ENCODE assay signal across 26 cellular contexts in genomic region chr14:22856428-22856827, GRCh38. TPM values are rescaled to one million over a fixed set of nuclear protein-coding genes. Genes with fewer than 3 reads are reported as not detected.
A peak's percentile ranks its signal among the peaks of the same experiment; 100 is the strongest.
DNase-seq lines count a peak whose midpoint lies in the region; ATAC-seq, FAIRE-seq and TF ChIP-seq lines count a peak whose summit lies in the region.
"Had no signal": no experiment of that assay in that cellular context is flagged by ENCODE, and none has a peak within 500 bp of the region (broad histone marks: within the 10 kb centered on the region; RNA-seq: fewer than 3 reads in every experiment).

No MANE protein-coding gene starts in this region.

- POLR2A ChIA-PET in CD4-positive, alpha-beta T cell (lab: Charles Lee) = interaction anchor here (1.1 to 4.3 kb wide), 3 partner anchors 15 to 286 kb away, joined by 3 to 23 read pairs (median 12); partner anchors contain the start of gene LRP10
- POLR2A ChIA-PET in HepG2 (lab: Yijun Ruan, JAX) = interaction anchor here (2.5 kb wide), 1 partner anchor 26 kb away, joined by 11 read pairs; the partner anchor contains the start of gene MRPL52

- no peak overlapping the region for H3K9ac ChIP-seq in HepG2 (ENCODE audit: insufficient read depth, low read depth, low read length)
- H3K9ac ChIP-seq: BLaER1 had no signal

- no peak for DNase-seq in CD4-positive, alpha-beta T cell
- DNase-seq in HepG2 (ENCODE audit: low spot score) (no peak), psoas muscle (no peak)
- DNase-seq: 8988T; ACHN; BE2C; C1 segment of cervical spinal cord; CD8-positive, alpha-beta memory T cell; COR-L47; DMS 273 treated with DMSO at 0.1 percent for 48 hours; DMS153; DMS53; DMS79; DND-41; EL; GDM1 had no signal

- H3K4me1 ChIP-seq in HepG2 (ENCODE audit: insufficient read depth, low read length) (peaks cover 42% of the 10 kb centered on the region), psoas muscle (peaks cover 15% of the 10 kb centered on the region)
- H3K4me1 ChIP-seq: BE2C had no signal

- H3K4me3 Mint-ChIP-seq in CD4-positive, alpha-beta T cell = peak overlapping the region; percentile 50
- H3K4me3 Mint-ChIP-seq: CD14-positive monocyte; CD4-positive, alpha-beta memory T cell had no signal

- H3K4me1 Mint-ChIP-seq in CD4-positive, alpha-beta T cell (ENCODE audit: low read depth) = peaks cover 36% of the 10 kb centered on the region

- CTCF ChIA-PET in CD4-positive, alpha-beta T cell (lab: Charles Lee) = interaction anchor here (1.1 to 6.7 kb wide), 2 partner anchors 33 to 34 kb away, joined by 3 to 67 read pairs; no protein-coding TSS in a partner anchor
- CTCF ChIA-PET in HepG2 (lab: Yijun Ruan, JAX; ENCODE audit: low intra/inter-chr PET ratio, low total read pairs) = no interaction called here

- no peak overlapping the region for H3K4me2 ChIP-seq in HepG2 (ENCODE audit: low read depth, low read length)
- H3K4me2 ChIP-seq: BLaER1 had no signal

- H3K27ac Mint-ChIP-seq in CD4-positive, alpha-beta T cell = no peak overlapping the region
- H3K27ac Mint-ChIP-seq: CD14-positive monocyte; CD4-positive, alpha-beta memory T cell had no signal

- H3K36me3 Mint-ChIP-seq in CD4-positive, alpha-beta T cell (ENCODE audit: low read depth) = no peaks in the 10 kb centered on the region
- H3K36me3 Mint-ChIP-seq: CD14-positive monocyte; CD4-positive, alpha-beta memory T cell; CD8-positive, alpha-beta memory T cell had no signal

- H3K36me3 ChIP-seq in HepG2 (replicated peaks in 1 of 2; ENCODE audit: control insufficient read depth in 1 of 2, insufficient read depth in 2 of 2, low read length in 2 of 2) (no peaks in the 10 kb centered on the region), psoas muscle (ENCODE audit: insufficient read depth in 1 of 2, low read depth in 1 of 2) (no peaks in the 10 kb centered on the region)
- H3K36me3 ChIP-seq: BE2C, BLaER1 had no signal

- intact Hi-C loops in CD4-positive, alpha-beta T cell (cut with DNase I, micrococcal nuclease) = loop anchor here in 1 of 2 experiments (5.0 to 10.0 kb wide), 2 partner anchors 46 to 992 kb away; no protein-coding TSS in a partner anchor
- intact Hi-C loops in HepG2 (cut with micrococcal nuclease; ENCODE audit: unreplicated experiment) (no loop called here), psoas muscle (cut with DNase I) (loop anchor here in 1 of 2 donors (10.0 kb wide), 1 partner anchor 202 kb away; no protein-coding TSS in a partner anchor)

- peaks cover 5% of the 10 kb centered on the region for H3K27me3 Mint-ChIP-seq in CD4-positive, alpha-beta T cell

- no peak for TF ChIP-seq RAD21 in HepG2 (CRISPR knock-in tag; IDR thresholded peaks at IDR 0.05)

- no peak overlapping the region for H3K27ac ChIP-seq in CD4-positive, alpha-beta T cell (ENCODE audit: low read depth, low read length)
- H3K27ac ChIP-seq in HepG2 (ENCODE audit: extremely low read length, insufficient read depth, low read length) (no peak overlapping the region), psoas muscle (no peak overlapping the region)
- H3K27ac ChIP-seq: BLaER1 had no signal

- TF ChIP-seq EP300 in HepG2 (IDR thresholded peaks at IDR 0.05; ENCODE audit: low read depth in 2 of 2, low read length in 2 of 2) (no peak), HepG2 (CRISPR knock-in tag; IDR thresholded peaks at IDR 0.05; ENCODE audit: borderline replicate concordance) (no peak)

- no peak for TF ChIP-seq CTCF in CD4-positive, alpha-beta T cell (IDR thresholded peaks at IDR 0.05)
- TF ChIP-seq CTCF in HepG2 (CRISPR knock-in tag; IDR thresholded peaks at IDR 0.05) (no peak), psoas muscle (IDR thresholded peaks at IDR 0.05) (no peak)

- H3K4me3 ChIP-seq in HepG2 (replicated peaks in 1 of 3; ENCODE audit: insufficient read depth in 1 of 3, low read depth in 2 of 3, low read length in 3 of 3) = no peak overlapping the region
- H3K4me3 ChIP-seq in psoas muscle = no peak overlapping the region
- H3K4me3 ChIP-seq: BLaER1, GM12878 had no signal

- H3K79me2 ChIP-seq in HepG2 (ENCODE audit: insufficient read depth, low read length) = no peaks in the 10 kb centered on the region

- ATAC-seq in CD4-positive, alpha-beta T cell (ENCODE audit: poor library complexity) = no peak
- ATAC-seq in HepG2 (no peak), psoas muscle (no peak), HG02938 (IDR thresholded peaks at IDR 0.05; ENCODE audit: unreplicated experiment) (no peak)
- ATAC-seq: GM12878 had no signal

- no peaks in the 10 kb centered on the region for H3K9me3 ChIP-seq in CD4-positive, alpha-beta T cell (ENCODE audit: control insufficient read depth, low read length)
- H3K9me3 ChIP-seq in HepG2 (ENCODE audit: low read length) = no peaks in the 10 kb centered on the region
- no peaks in the 10 kb centered on the region for H3K9me3 ChIP-seq in psoas muscle
- H3K9me3 ChIP-seq: BE2C had no signal

- 79% methylated on average over 5 of the region's 5 CpGs for WGBS in HepG2 (ENCODE audit: low lambda C conversion rate)
- WGBS in psoas muscle, 3 donors = 92 to 96% (median 95%) methylated on average over 5 of the region's 5 CpGs

- TF ChIP-seq POLR2A in HepG2 (IDR thresholded peaks at IDR 0.05; ENCODE audit: insufficient read depth in 1 of 2, low read depth in 2 of 2, low read length in 2 of 2) = no peak

- H3K27me3 ChIP-seq in CD4-positive, alpha-beta T cell (ENCODE audit: control insufficient read depth, insufficient read depth, low read length) = no peaks in the 10 kb centered on the region
- peaks cover under 1 to 4% of the 10 kb centered on the region in 2 experiments; a peak in 2 of 5 replicates for H3K27me3 ChIP-seq in HepG2 (ENCODE audit: control insufficient read depth in 1 of 2, insufficient read depth in 2 of 2, low read length in 2 of 2)
- H3K27me3 ChIP-seq in psoas muscle (ENCODE audit: insufficient read depth in 3 of 3, low read length in 2 of 3) = no peaks in the 10 kb centered on the region
- H3K27me3 ChIP-seq: BE2C, BLaER1 had no signal

- H4K20me1 ChIP-seq in HepG2 (ENCODE audit: insufficient read depth, low read length) = no peaks in the 10 kb centered on the region
- H4K20me1 ChIP-seq: BLaER1 had no signal

- no peak for FAIRE-seq in HepG2 (lab: Jason Lieb, UNC)
- FAIRE-seq: A204.1, GM12878, GM12892, GM18507 had no signal

- in situ Hi-C loops in HepG2 (cut with HindIII; ENCODE audit: extremely low pct_ligation_motif_present, low pct_unique_long_range_greater_than_20kb) = loop anchor here (10.0 kb wide), 1 partner anchor 82 kb away; no protein-coding TSS in a partner anchor

- H3K9me3 Mint-ChIP-seq in CD4-positive, alpha-beta T cell = no peaks in the 10 kb centered on the region
- H3K9me3 Mint-ChIP-seq: CD8-positive, alpha-beta memory T cell had no signal

- H2AFZ ChIP-seq in HepG2 (ENCODE audit: low read length) = no peak overlapping the region

- no TSS peak for BruUV-seq in HepG2 (replicated peaks; lab: Mats Ljungman, UMichigan)

RNA-seq across cellular contexts. Expression of gene LRP10, which starts 15.1 kb away (rescaled TPM):
- 10 to 100 TPM; 52.4 to 54.6 TPM for total RNA-seq in CD4-positive, alpha-beta T cell
- total RNA-seq in HepG2 (2016; rRNA removed; fragmentation: Illumina TruSeq; extraction: Trizol) = 8.6 and 16.9 TPM in 2 replicates
- 4.6 and 5.4 TPM in 2 replicates for total RNA-seq in HepG2 (2016; cell fraction: cytosol; rRNA removed; fragmentation: Illumina TruSeq; extraction: Trizol; ENCODE audit: low read depth)
- 8.2 and 17.2 TPM in 2 replicates for total RNA-seq in HepG2 (2016; cell fraction: insoluble cytoplasmic fraction; rRNA removed; fragmentation: Illumina TruSeq; extraction: Trizol)
- 13.8 and 15.6 TPM in 2 replicates for total RNA-seq in HepG2 (2016; cell fraction: membrane; rRNA removed; fragmentation: Illumina TruSeq; extraction: Trizol)
- total RNA-seq in HepG2 (2016; cell fraction: nucleus; rRNA removed; fragmentation: Illumina TruSeq; extraction: Trizol) = 15.9 and 21.6 TPM in 2 replicates
- polyA plus RNA-seq in HepG2 (2011; rRNA removed) = 45.2 and 80.6 TPM in 2 replicates
- polyA plus RNA-seq in HepG2 (2011; cell fraction: cytosol; rRNA removed) = 49.4 and 54.8 TPM in 2 replicates
- 70.7 and 85.9 TPM in 2 replicates for polyA plus RNA-seq in HepG2 (2011; cell fraction: nucleus; rRNA removed)
- polyA plus RNA-seq in HepG2 (2012) = 45.8 and 84.6 TPM in 2 replicates
- 6.5 and 7.4 TPM in 2 replicates for polyA plus RNA-seq in HepG2 (2016; cell fraction: cytosol; fragmentation: Illumina TruSeq; extraction: Trizol; ENCODE audit: low read depth)
- 8.2 and 10.9 TPM in 2 replicates for polyA plus RNA-seq in HepG2 (2016; cell fraction: insoluble cytoplasmic fraction; fragmentation: Illumina TruSeq; extraction: Trizol; ENCODE audit: low read depth)
- polyA plus RNA-seq in HepG2 (2016; cell fraction: membrane; fragmentation: Illumina TruSeq; extraction: Trizol; ENCODE audit: low read depth) = 11.6 and 13.0 TPM in 2 replicates
- 22.9 and 23.5 TPM in 2 replicates for polyA plus RNA-seq in HepG2 (2016; cell fraction: nucleus; fragmentation: Illumina TruSeq; extraction: Trizol; ENCODE audit: insufficient read depth, low read depth)
- 73.0 and 241 TPM in 2 replicates for polyA minus RNA-seq in HepG2 (2011; rRNA and poly(A)+ RNA removed; ENCODE audit: low replicate concordance)
- polyA minus RNA-seq in HepG2 (2011; cell fraction: cytosol; rRNA and poly(A)+ RNA removed) = 55.0 and 77.3 TPM in 2 replicates
- polyA minus RNA-seq in HepG2 (2011; cell fraction: nucleus; rRNA and poly(A)+ RNA removed) = 23.4 and 37.7 TPM in 2 replicates
- total RNA-seq in psoas muscle = 10 to 100 TPM; 30.9 to 50.6 (median 40.6) TPM
- 10 to 100 TPM; 18.1 to 42.7 (median 25.1) TPM for polyA plus RNA-seq in psoas muscle

RNA-seq across cellular contexts. Expression of gene MMP14, which starts 20.0 kb away (rescaled TPM):
- 1 to 10 TPM; 2.6 to 2.9 TPM for total RNA-seq in CD4-positive, alpha-beta T cell
- 1.6 and 5.2 TPM in 2 replicates for total RNA-seq in HepG2 (2016; rRNA removed; fragmentation: Illumina TruSeq; extraction: Trizol)
- 0.20 and 0.44 TPM in 2 replicates for total RNA-seq in HepG2 (2016; cell fraction: cytosol; rRNA removed; fragmentation: Illumina TruSeq; extraction: Trizol; ENCODE audit: low read depth)
- 2.1 and 5.2 TPM in 2 replicates for total RNA-seq in HepG2 (2016; cell fraction: insoluble cytoplasmic fraction; rRNA removed; fragmentation: Illumina TruSeq; extraction: Trizol)
- 0.71 and 0.79 TPM in 2 replicates for total RNA-seq in HepG2 (2016; cell fraction: membrane; rRNA removed; fragmentation: Illumina TruSeq; extraction: Trizol)
- total RNA-seq in HepG2 (2016; cell fraction: nucleus; rRNA removed; fragmentation: Illumina TruSeq; extraction: Trizol) = 4.6 and 5.5 TPM in 2 replicates
- 9.8 and 11.3 TPM in 2 replicates for polyA plus RNA-seq in HepG2 (2011; rRNA removed)
- polyA plus RNA-seq in HepG2 (2011; cell fraction: cytosol; rRNA removed) = 5.8 and 6.5 TPM in 2 replicates
- 25.6 and 29.7 TPM in 2 replicates for polyA plus RNA-seq in HepG2 (2011; cell fraction: nucleus; rRNA removed)
- polyA plus RNA-seq in HepG2 (2012) = 4.8 and 11.1 TPM in 2 replicates
- 0.14 and 0.26 TPM in 2 replicates for polyA plus RNA-seq in HepG2 (2016; cell fraction: cytosol; fragmentation: Illumina TruSeq; extraction: Trizol; ENCODE audit: low read depth)
- polyA plus RNA-seq in HepG2 (2016; cell fraction: insoluble cytoplasmic fraction; fragmentation: Illumina TruSeq; extraction: Trizol; ENCODE audit: low read depth) = 1.7 and 2.1 TPM in 2 replicates
- polyA plus RNA-seq in HepG2 (2016; cell fraction: membrane; fragmentation: Illumina TruSeq; extraction: Trizol; ENCODE audit: low read depth) = 0.27 and 0.44 TPM in 2 replicates
- 9.4 and 10.2 TPM in 2 replicates for polyA plus RNA-seq in HepG2 (2016; cell fraction: nucleus; fragmentation: Illumina TruSeq; extraction: Trizol; ENCODE audit: insufficient read depth, low read depth)
- polyA minus RNA-seq in HepG2 (2011; rRNA and poly(A)+ RNA removed; ENCODE audit: low replicate concordance) = 1.4 and 12.3 TPM in 2 replicates
- 2.5 and 3.8 TPM in 2 replicates for polyA minus RNA-seq in HepG2 (2011; cell fraction: cytosol; rRNA and poly(A)+ RNA removed)
- 4.5 and 4.8 TPM in 2 replicates for polyA minus RNA-seq in HepG2 (2011; cell fraction: nucleus; rRNA and poly(A)+ RNA removed)
- 10 to 100 TPM in 3 of 4 donors, 1 to 10 TPM in 1; 9.6 to 18.5 (median 14.7) TPM for total RNA-seq in psoas muscle
- polyA plus RNA-seq in psoas muscle = 10 to 100 TPM in 2 of 3 donors, 1 to 10 TPM in 1; 7.6 to 15.1 (median 10.0) TPM
- polyA plus RNA-seq: CD4-positive, alpha-beta memory T cell; CD8-positive, alpha-beta memory T cell had no signal

RNA-seq across cellular contexts. Expression of gene REM2, which starts 26.6 kb away (rescaled TPM):
- total RNA-seq in CD4-positive, alpha-beta T cell = 1 to 10 TPM; 9.2 to 9.4 TPM
- total RNA-seq in HepG2 (2016; rRNA removed; fragmentation: Illumina TruSeq; extraction: Trizol) (not detected in 2 replicates), psoas muscle (under 1 TPM in 2 of 4 donors, not detected in 2; 0.21 to 0.34 TPM)
- total RNA-seq in HepG2 (2016; cell fraction: cytosol; rRNA removed; fragmentation: Illumina TruSeq; extraction: Trizol; ENCODE audit: low read depth) = not detected in 2 replicates
- total RNA-seq in HepG2 (2016; cell fraction: insoluble cytoplasmic fraction; rRNA removed; fragmentation: Illumina TruSeq; extraction: Trizol) = not detected in 2 replicates
- not detected in 2 replicates for total RNA-seq in HepG2 (2016; cell fraction: membrane; rRNA removed; fragmentation: Illumina TruSeq; extraction: Trizol)
- total RNA-seq in HepG2 (2016; cell fraction: nucleus; rRNA removed; fragmentation: Illumina TruSeq; extraction: Trizol) = not detected in 2 replicates
- polyA plus RNA-seq in HepG2 (2011; rRNA removed) (0.20 and 0.31 TPM in 2 replicates), psoas muscle (under 1 TPM; 0.05 to 0.18 (median 0.10) TPM)
- 0.04 and 0.05 TPM in 2 replicates for polyA plus RNA-seq in HepG2 (2011; cell fraction: cytosol; rRNA removed)
- 1.1 and 1.9 TPM in 2 replicates for polyA plus RNA-seq in HepG2 (2011; cell fraction: nucleus; rRNA removed)
- polyA plus RNA-seq in HepG2 (2012) = 0.21 and 0.67 TPM in 2 replicates
- polyA plus RNA-seq in HepG2 (2016; cell fraction: cytosol; fragmentation: Illumina TruSeq; extraction: Trizol; ENCODE audit: low read depth) = not detected in 2 replicates
- not detected in 2 replicates for polyA plus RNA-seq in HepG2 (2016; cell fraction: insoluble cytoplasmic fraction; fragmentation: Illumina TruSeq; extraction: Trizol; ENCODE audit: low read depth)
- not detected in 2 replicates for polyA plus RNA-seq in HepG2 (2016; cell fraction: membrane; fragmentation: Illumina TruSeq; extraction: Trizol; ENCODE audit: low read depth)
- not detected in 2 replicates for polyA plus RNA-seq in HepG2 (2016; cell fraction: nucleus; fragmentation: Illumina TruSeq; extraction: Trizol; ENCODE audit: insufficient read depth, low read depth)
- 0.26 and 0.30 TPM in 2 replicates for polyA minus RNA-seq in HepG2 (2011; rRNA and poly(A)+ RNA removed; ENCODE audit: low replicate concordance)
- polyA minus RNA-seq in HepG2 (2011; cell fraction: cytosol; rRNA and poly(A)+ RNA removed) = not detected in 2 replicates
- polyA minus RNA-seq in HepG2 (2011; cell fraction: nucleus; rRNA and poly(A)+ RNA removed) = 0.25 and 0.90 TPM in 2 replicates
- total RNA-seq: A673, G401 had no signal
- polyA plus RNA-seq: CD14-positive monocyte had no signal

RNA-seq across cellular contexts. Expression of gene MRPL52, which starts 26.7 kb away (rescaled TPM):
- 10 to 100 TPM; 27.6 to 29.4 TPM for total RNA-seq in CD4-positive, alpha-beta T cell
- total RNA-seq in HepG2 (2016; rRNA removed; fragmentation: Illumina TruSeq; extraction: Trizol) (329 and 420 TPM in 2 replicates), psoas muscle (10 to 100 TPM; 79.1 to 91.2 (median 84.9) TPM)
- 142 and 155 TPM in 2 replicates for total RNA-seq in HepG2 (2016; cell fraction: cytosol; rRNA removed; fragmentation: Illumina TruSeq; extraction: Trizol; ENCODE audit: low read depth)
- total RNA-seq in HepG2 (2016; cell fraction: insoluble cytoplasmic fraction; rRNA removed; fragmentation: Illumina TruSeq; extraction: Trizol) = 341 and 464 TPM in 2 replicates
- 156 and 160 TPM in 2 replicates for total RNA-seq in HepG2 (2016; cell fraction: membrane; rRNA removed; fragmentation: Illumina TruSeq; extraction: Trizol)
- 109 and 136 TPM in 2 replicates for total RNA-seq in HepG2 (2016; cell fraction: nucleus; rRNA removed; fragmentation: Illumina TruSeq; extraction: Trizol)
- polyA plus RNA-seq in HepG2 (2011; rRNA removed) (118 and 123 TPM in 2 replicates), psoas muscle (100 to 1,000 TPM in 2 of 3 donors, 10 to 100 TPM in 1; 92.0 to 246 (median 102) TPM)
- 96.8 and 121 TPM in 2 replicates for polyA plus RNA-seq in HepG2 (2011; cell fraction: cytosol; rRNA removed)
- 57.8 and 65.3 TPM in 2 replicates for polyA plus RNA-seq in HepG2 (2011; cell fraction: nucleus; rRNA removed)
- polyA plus RNA-seq in HepG2 (2012) = 191 and 236 TPM in 2 replicates
- 177 and 226 TPM in 2 replicates for polyA plus RNA-seq in HepG2 (2016; cell fraction: cytosol; fragmentation: Illumina TruSeq; extraction: Trizol; ENCODE audit: low read depth)
- polyA plus RNA-seq in HepG2 (2016; cell fraction: insoluble cytoplasmic fraction; fragmentation: Illumina TruSeq; extraction: Trizol; ENCODE audit: low read depth) = 443 and 518 TPM in 2 replicates
- polyA plus RNA-seq in HepG2 (2016; cell fraction: membrane; fragmentation: Illumina TruSeq; extraction: Trizol; ENCODE audit: low read depth) = 154 and 175 TPM in 2 replicates
- polyA plus RNA-seq in HepG2 (2016; cell fraction: nucleus; fragmentation: Illumina TruSeq; extraction: Trizol; ENCODE audit: insufficient read depth, low read depth) = 256 and 271 TPM in 2 replicates
- polyA minus RNA-seq in HepG2 (2011; rRNA and poly(A)+ RNA removed; ENCODE audit: low replicate concordance) = 17.7 and 30.4 TPM in 2 replicates
- 72.9 and 76.8 TPM in 2 replicates for polyA minus RNA-seq in HepG2 (2011; cell fraction: cytosol; rRNA and poly(A)+ RNA removed)
- 33.7 and 36.6 TPM in 2 replicates for polyA minus RNA-seq in HepG2 (2011; cell fraction: nucleus; rRNA and poly(A)+ RNA removed)

RNA-seq across cellular contexts. Expression of gene SLC7A7, which starts 41.2 kb away (rescaled TPM):
- total RNA-seq in CD4-positive, alpha-beta T cell = 1 to 10 TPM in 1 of 2 experiments, under 1 TPM in 1; 0.89 to 1.1 TPM
- total RNA-seq in HepG2 (2016; rRNA removed; fragmentation: Illumina TruSeq; extraction: Trizol) (0.07 and 0.13 TPM in 2 replicates), psoas muscle (1 to 10 TPM; 1.3 to 2.6 (median 2.0) TPM)
- not detected in 2 replicates for total RNA-seq in HepG2 (2016; cell fraction: cytosol; rRNA removed; fragmentation: Illumina TruSeq; extraction: Trizol; ENCODE audit: low read depth)
- total RNA-seq in HepG2 (2016; cell fraction: insoluble cytoplasmic fraction; rRNA removed; fragmentation: Illumina TruSeq; extraction: Trizol) = 0.17 TPM in 1 of 2 replicates, not detected in the other
- 0.10 and 0.15 TPM in 2 replicates for total RNA-seq in HepG2 (2016; cell fraction: membrane; rRNA removed; fragmentation: Illumina TruSeq; extraction: Trizol)
- 0.38 TPM in 1 of 2 replicates, not detected in the other for total RNA-seq in HepG2 (2016; cell fraction: nucleus; rRNA removed; fragmentation: Illumina TruSeq; extraction: Trizol)
- polyA plus RNA-seq in HepG2 (2011; rRNA removed) (0.63 and 1.1 TPM in 2 replicates), psoas muscle (1 to 10 TPM in 1 of 3 donors, under 1 TPM in 2; 0.93 to 2.6 (median 0.97) TPM)
- polyA plus RNA-seq in HepG2 (2011; cell fraction: cytosol; rRNA removed) = 0.94 and 1.3 TPM in 2 replicates
- polyA plus RNA-seq in HepG2 (2011; cell fraction: nucleus; rRNA removed) = 2.3 and 2.5 TPM in 2 replicates
- polyA plus RNA-seq in HepG2 (2012) = 1.3 and 1.7 TPM in 2 replicates
- polyA plus RNA-seq in HepG2 (2016; cell fraction: cytosol; fragmentation: Illumina TruSeq; extraction: Trizol; ENCODE audit: low read depth) = not detected in 2 replicates
- 0.19 and 0.40 TPM in 2 replicates for polyA plus RNA-seq in HepG2 (2016; cell fraction: insoluble cytoplasmic fraction; fragmentation: Illumina TruSeq; extraction: Trizol; ENCODE audit: low read depth)
- 0.23 and 0.27 TPM in 2 replicates for polyA plus RNA-seq in HepG2 (2016; cell fraction: membrane; fragmentation: Illumina TruSeq; extraction: Trizol; ENCODE audit: low read depth)
- polyA plus RNA-seq in HepG2 (2016; cell fraction: nucleus; fragmentation: Illumina TruSeq; extraction: Trizol; ENCODE audit: insufficient read depth, low read depth) = not detected in 2 replicates
- polyA minus RNA-seq in HepG2 (2011; rRNA and poly(A)+ RNA removed; ENCODE audit: low replicate concordance) = 1.2 and 3.2 TPM in 2 replicates
- polyA minus RNA-seq in HepG2 (2011; cell fraction: cytosol; rRNA and poly(A)+ RNA removed) = 0.44 TPM in 1 of 2 replicates, not detected in the other
- 0.50 and 0.90 TPM in 2 replicates for polyA minus RNA-seq in HepG2 (2011; cell fraction: nucleus; rRNA and poly(A)+ RNA removed)
- polyA plus RNA-seq: CD8-positive, alpha-beta memory T cell had no signal
